19 cellular contexts compared by ENCODE assay signal in the genomic region with DNA sequence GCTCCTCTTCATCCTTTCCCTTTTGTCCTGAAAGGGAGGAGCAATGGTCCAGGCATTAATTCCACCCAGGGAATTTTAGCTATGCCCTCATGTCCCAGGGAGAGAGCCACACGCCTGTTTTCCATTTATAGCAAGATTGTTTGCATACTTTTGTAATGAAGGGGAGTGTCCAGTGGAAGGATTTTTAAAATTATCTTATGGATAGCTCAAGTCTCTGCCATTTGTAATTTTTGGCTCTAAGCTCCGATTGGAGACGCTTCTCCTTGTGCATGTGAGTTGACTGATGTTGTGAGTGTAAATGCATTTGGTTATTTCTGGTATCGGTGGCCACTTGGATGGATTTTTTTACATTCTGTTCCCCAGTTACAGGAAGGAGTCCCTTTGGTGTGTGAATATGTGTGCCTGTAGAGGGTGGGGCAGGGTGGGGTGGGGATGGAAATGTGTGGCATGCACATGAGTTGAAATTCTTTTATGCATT. TPM values are rescaled to one million over a fixed set of nuclear protein-coding genes. Genes with fewer than 3 reads are reported as not detected.
DNase-seq lines count a peak whose midpoint lies in the region; ATAC-seq and TF ChIP-seq lines count a peak whose summit lies in the region.
"Had no signal": no experiment of that assay in that cellular context is flagged by ENCODE, and none has a peak within 500 bp of the region (broad histone marks: within the 10 kb centered on the region; RNA-seq: fewer than 3 reads in every experiment).

No MANE protein-coding gene starts in this region.

- no peaks in the 10 kb centered on the region for H3K27me3 ChIP-seq in adipocyte (replicated peaks; ENCODE audit: control insufficient read depth, insufficient read depth, low read length)
- no peaks in the 10 kb centered on the region for H3K27me3 ChIP-seq in mesendoderm (ENCODE audit: insufficient read depth, low read length, poor library complexity)
- no peaks in the 10 kb centered on the region for H3K27me3 ChIP-seq in psoas muscle (ENCODE audit: insufficient read depth in 3 of 3, low read length in 2 of 3)
- H3K27me3 ChIP-seq in MG63 = no peaks in the 10 kb centered on the region

- no peak overlapping the region for H2BK5ac ChIP-seq in mesendoderm (ENCODE audit: low read length)

- H3K4ac ChIP-seq in mesendoderm (ENCODE audit: low read depth, low read length) = no peak overlapping the region

- no peaks in the 10 kb centered on the region for H3K9me3 ChIP-seq in adipocyte (ENCODE audit: control insufficient read depth, low read length)
- no peaks in the 10 kb centered on the region for H3K9me3 ChIP-seq in psoas muscle
- no peaks in the 10 kb centered on the region for H3K9me3 ChIP-seq in MG63

- H3K4me1 ChIP-seq in adipocyte (ENCODE audit: control insufficient read depth, insufficient read depth, low read length) (peaks cover 24% of the 10 kb centered on the region), mesendoderm (ENCODE audit: control insufficient read depth, low read depth, low read length) (no peaks in the 10 kb centered on the region), psoas muscle (no peaks in the 10 kb centered on the region)

- H3K36me3 ChIP-seq in adipocyte (ENCODE audit: control insufficient read depth, insufficient read depth, low read length, severe bottlenecking) (peaks cover 20% of the 10 kb centered on the region), mesendoderm (ENCODE audit: control insufficient read depth, insufficient read depth, low read length) (no peaks in the 10 kb centered on the region), psoas muscle (ENCODE audit: insufficient read depth in 1 of 2, low read depth in 1 of 2) (peaks cover 0 to 22% of the 10 kb centered on the region in 2 donors), MG63 (peaks cover 52% of the 10 kb centered on the region)

- H4K8ac ChIP-seq in mesendoderm (ENCODE audit: low read depth, low read length) = no peak overlapping the region

- no peak for TF ChIP-seq CTCF in psoas muscle (IDR thresholded peaks at IDR 0.05)

- no peak overlapping the region for H3K56ac ChIP-seq in mesendoderm (ENCODE audit: low read length)

- peak; percentile 8 for ATAC-seq in left ventricle myocardium superior
- ATAC-seq in Right ventricle myocardium superior (ENCODE audit: poor library complexity) = no peak
- no peak for ATAC-seq in GM19463 (IDR thresholded peaks at IDR 0.05; ENCODE audit: unreplicated experiment)
- ATAC-seq in psoas muscle = no peak
- ATAC-seq: GM23338, left colon had no signal

- intact Hi-C loops in left ventricle myocardium superior (cut with micrococcal nuclease) (no loop called here), Right ventricle myocardium superior (cut with DNase I) (no loop called here), psoas muscle (cut with DNase I) (no loop called here), head of caudate nucleus (cut with DNase I) (no loop called here)

- H3K4me3 ChIP-seq in adipocyte (ENCODE audit: low read length) (no peak overlapping the region), mesendoderm (ENCODE audit: low read length) (no peak overlapping the region), psoas muscle (no peak overlapping the region), MG63 (no peak overlapping the region)
- H3K4me3 ChIP-seq: GM23338 had no signal

- H3K27ac ChIP-seq in mesendoderm (ENCODE audit: low read depth, low read length) = no peak overlapping the region
- H3K27ac ChIP-seq in psoas muscle = no peak overlapping the region

- H4K5ac ChIP-seq in mesendoderm (ENCODE audit: low read length) = no peak overlapping the region

- WGBS in mesendoderm (ENCODE audit: extremely low coverage, insufficient coverage, low lambda C conversion rate) = no CpG with 5 or more reads among the region's 4 CpGs
- 74 to 81% (median 75%) methylated on average over 4 of the region's 4 CpGs for WGBS in psoas muscle, 3 donors

- peak overlapping the region; percentile 59 for H3K9ac ChIP-seq in adipocyte (ENCODE audit: low read length)
- no peak overlapping the region for H3K9ac ChIP-seq in mesendoderm (ENCODE audit: low read length)

- H2BK120ac ChIP-seq in mesendoderm (ENCODE audit: low read depth, low read length) = no peak overlapping the region

- no peak overlapping the region for H3K18ac ChIP-seq in mesendoderm (ENCODE audit: low read length)

- no peaks in the 10 kb centered on the region for H3K79me2 ChIP-seq in mesendoderm (ENCODE audit: control insufficient read depth, insufficient read depth, low read length)

- no peak overlapping the region for H2AK5ac ChIP-seq in mesendoderm (ENCODE audit: low read length)

- DNase-seq in left ventricle myocardium superior = no peak
- DNase-seq in Right ventricle myocardium superior = no peak
- DNase-seq in adipocyte (ENCODE audit: low read depth) = peak; percentile 78
- peak; percentile 42 for DNase-seq in mesendoderm
- no peak for DNase-seq in psoas muscle
- no peak for DNase-seq in head of caudate nucleus
- no peak for DNase-seq in MG63
- DNase-seq: activated CD4-positive, alpha-beta T cell treated with anti-CD3 and anti-CD28 coated beads, Interleukin-2, amount 10 ng/mL, durations not matched to agents 7 days and 5 days; activated T-cell treated with anti-CD3 and anti-CD28 coated beads, Interleukin-2, amount 50 U/mL, for 24 hours; Calu3; hippocampal formation; KBM-7; left colon; naive B cell; NCI-H187; NCI-H524 treated with DMSO at 0.1 percent for 48 hours; stimulated activated CD4-positive, alpha-beta T cell treated with anti-CD3 and anti-CD28 coated beads, Interleukin-1b, Interleukin-23, amount 100 ng/mL, for 48 hours had no signal

- no peak overlapping the region for H2BK15ac ChIP-seq in mesendoderm (replicated peaks; ENCODE audit: low read depth)

- no peak overlapping the region for H3K4me2 ChIP-seq in mesendoderm (ENCODE audit: low read length)
- H3K4me2 ChIP-seq: GM23338 had no signal

- no peak overlapping the region for H3K23ac ChIP-seq in mesendoderm (ENCODE audit: low read length)

- no peaks in the 10 kb centered on the region for H3K79me1 ChIP-seq in mesendoderm (ENCODE audit: low read length)

RNA-seq across cellular contexts. Expression of a gene that starts 7.2 kb away (rescaled TPM):
- 22.3 TPM for total RNA-seq in left ventricle myocardium superior
- total RNA-seq in Right ventricle myocardium superior = 22.8 TPM
- polyA plus RNA-seq in mesendoderm (2013, experiment 1 of 2) = 99.4 TPM
- polyA plus RNA-seq in mesendoderm (2013, experiment 2 of 2) = 101 TPM
- 10 to 100 TPM; 21.5 to 31.4 (median 27.7) TPM for total RNA-seq in psoas muscle
- polyA plus RNA-seq in psoas muscle = 10 to 100 TPM; 33.3 to 80.9 (median 50.7) TPM
- 132 and 142 TPM in 2 replicates for total RNA-seq in MG63 (2014; rRNA removed; shearing (Covaris generic); ENCODE audit: low replicate concordance)

RNA-seq across cellular contexts. Expression of a gene that starts 31.5 kb away (rescaled TPM):
- total RNA-seq in left ventricle myocardium superior (153 TPM), Right ventricle myocardium superior (187 TPM), psoas muscle (100 to 1,000 TPM in 3 of 4 donors, 10 to 100 TPM in 1; 97.8 to 176 (median 147) TPM)
- 158 TPM for polyA plus RNA-seq in mesendoderm (2013, experiment 1 of 2)
- 151 TPM for polyA plus RNA-seq in mesendoderm (2013, experiment 2 of 2)
- polyA plus RNA-seq in psoas muscle = 100 to 1,000 TPM; 156 to 319 (median 201) TPM
- 296 and 325 TPM in 2 replicates for total RNA-seq in MG63 (2014; rRNA removed; shearing (Covaris generic); ENCODE audit: low replicate concordance)

Comparison
In these comparisons a context has a peak if more than half of its experiments do, and no peak if none do; other contexts are left out.
1. DNase-seq: peak in adipocyte (single experiment) and mesendoderm (single experiment); none in left ventricle myocardium superior (single experiment), Right ventricle myocardium superior (single experiment), psoas muscle (0 of 2), head of caudate nucleus (0 of 42) and MG63 (single experiment).